ENCODE assay signal across 8 cellular contexts in genomic region chr5:142357469-142358090, GRCh38. TPM values are rescaled to one million over a fixed set of nuclear protein-coding genes. Genes with fewer than 3 reads are reported as not detected.
DNase-seq lines count a peak whose midpoint lies in the region; ATAC-seq, FAIRE-seq and TF ChIP-seq lines count a peak whose summit lies in the region.

No MANE protein-coding gene starts in this region.

- ATAC-seq in pancreas: no peak
- no peak for ATAC-seq in HG03571 (IDR thresholded peaks at IDR 0.05; ENCODE audit: unreplicated experiment)
- no peak for ATAC-seq in HG03108 (IDR thresholded peaks at IDR 0.05; ENCODE audit: unreplicated experiment)

- H3K27me3 ChIP-seq in GM06990 (replicated peaks; ENCODE audit: control insufficient read depth, insufficient read depth, low read length) (no peaks in the 10 kb centered on the region; the same call in 1 of the 2 replicates), esophagus (ENCODE audit: control insufficient read depth in 1 of 2, insufficient read depth in 2 of 2, low read length in 2 of 2) (no peaks in the 10 kb centered on the region), pancreas (peaks cover 0 to 3% (median 0%) of the 10 kb centered on the region in 4 donors)

- DNase-seq in GM06990 (ENCODE audit: extremely low read depth, insufficient read length): no peak
- DNase-seq in SK-N-MC (ENCODE audit: low read depth, low spot score): no peak
- DNase-seq in pancreas: peak in 1 of 6 donors; percentile 20
- no peak for DNase-seq in NCI-H187 treated with DMSO at 0.1 percent for 48 hours (lab: John Stamatoyannopoulos, UW)
- no peak for DNase-seq in GF-D8 (lab: John Stamatoyannopoulos, UW)

- TF ChIP-seq CTCF in GM06990 (IDR thresholded peaks at IDR 0.05; ENCODE audit: insufficient read depth, low read length, poor library complexity, severe bottlenecking) (no peak), pancreas (IDR thresholded peaks at IDR 0.05) (no peak)

- H3K9me3 ChIP-seq in SK-N-MC (ENCODE audit: low read depth, low read length): no peaks in the 10 kb centered on the region
- H3K9me3 ChIP-seq in esophagus (ENCODE audit: control insufficient read depth in 2 of 2, insufficient read depth in 1 of 2, low read depth in 1 of 2, low read length in 1 of 2): no peaks in the 10 kb centered on the region
- H3K9me3 ChIP-seq in pancreas: no peaks in the 10 kb centered on the region

- H3K4me3 ChIP-seq in GM06990 (replicated peaks; ENCODE audit: low read depth, low read length) (peak overlapping the region; percentile 55), SK-N-MC (peak overlapping the region; percentile 83), esophagus (ENCODE audit: low read depth in 1 of 2, low read length in 2 of 2) (peak overlapping the region; percentile 53 to 57), pancreas (peak overlapping the region; percentile 42 to 69 (median 58))

- H3K36me3 ChIP-seq in GM06990 (ENCODE audit: control insufficient read depth, insufficient read depth, low read length): no peaks in the 10 kb centered on the region
- H3K36me3 ChIP-seq in SK-N-MC (ENCODE audit: insufficient read depth, low read length): no peaks in the 10 kb centered on the region
- no peaks in the 10 kb centered on the region for H3K36me3 ChIP-seq in esophagus (ENCODE audit: control insufficient read depth in 2 of 2, insufficient read depth in 2 of 2, low read length in 1 of 2)
- H3K36me3 ChIP-seq in pancreas: no peaks in the 10 kb centered on the region

- no peak for FAIRE-seq in pancreas (lab: Jason Lieb, UNC)

- H3K9ac ChIP-seq in SK-N-MC (ENCODE audit: insufficient read length): no peak overlapping the region

- no peaks in the 10 kb centered on the region for H3K4me1 ChIP-seq in esophagus (ENCODE audit: control insufficient read depth in 2 of 2, insufficient read depth in 2 of 2, low read length in 1 of 2)
- peaks cover 0 to 9% (median 0%) of the 10 kb centered on the region in 3 donors for H3K4me1 ChIP-seq in pancreas

- WGBS in esophagus, 2 donors: 33 to 34% methylated on average over 14 of the region's 14 CpGs
- 40 to 42% methylated on average over 14 of the region's 14 CpGs for WGBS in pancreas, 2 donors

- H3K27ac ChIP-seq in SK-N-MC: 0 out of 2 replicates have a peak overlapping the region, but pooled peaks have one; percentile 28
- peak overlapping the region; percentile 81 to 90 for H3K27ac ChIP-seq in esophagus (ENCODE audit: low read depth in 2 of 2, low read length in 1 of 2)
- H3K27ac ChIP-seq in pancreas: peak overlapping the region; percentile 83 to 92 (median 90)

- intact Hi-C loops in pancreas (cut with DNase I): no loop called here

RNA-seq across cellular contexts. Expression of gene SPRY4, which starts 32.8 kb away (rescaled TPM):
- polyA plus RNA-seq in esophagus (1 to 10 TPM in 1 of 2 donors, under 1 TPM in 1; 0.65 to 1.3 TPM), pancreas (1 to 10 TPM; 3.2 to 3.8 TPM)
- total RNA-seq in pancreas: 1 to 10 TPM; 1.5 to 6.3 (median 2.2) TPM

Comparison
In these comparisons a context has a peak if more than half of its experiments do, and no peak if none do; other contexts are left out.
1. H3K27ac ChIP-seq: peak in every context shown above with its lines; median percentile 90 in pancreas; 86 in esophagus; 28 in SK-N-MC.